Comparison of ENCODE assay signal across 8 cellular contexts in genomic region chr6:45739058-45739457, GRCh38.
"Had no signal": no experiment of that assay in that cellular context is flagged by ENCODE, and none has a peak within 500 bp of the region (broad histone marks: within the 10 kb centered on the region; RNA-seq: fewer than 3 reads in every experiment).

No MANE protein-coding gene starts in this region.

- FAIRE-seq: G401.6, GM12878, GM12891, GM12892, GM18507, GM19239 had no signal

- H3K4me3 ChIP-seq: GM12878 had no signal

- ATAC-seq: GM12878 had no signal

- DNase-seq: GDM1, GF-D8 had no signal
